In genomic region chr15:32657941-32658340, GRCh38 we compare ENCODE assay signal across 15 cellular contexts. TPM values are rescaled to one million over a fixed set of nuclear protein-coding genes. Genes with fewer than 3 reads are reported as not detected.
"Had no signal": no experiment of that assay in that cellular context is flagged by ENCODE, and none has a peak within 500 bp of the region (broad histone marks: within the 10 kb centered on the region; RNA-seq: fewer than 3 reads in every experiment).

No MANE protein-coding gene starts in this region.

- H3K4me3 Mint-ChIP-seq: activated naive CD4-positive, alpha-beta T cell treated with anti-CD3 and anti-CD28 coated beads, Interleukin-2, amount 10 ng/mL, durations not matched to agents 7 days and 5 days; WTC11 had no signal

- DNase-seq: activated T-cell treated with anti-CD3 and anti-CD28 coated beads for 4 hours; cortex of kidney; effector CD8-positive, alpha-beta T cell; hypothalamus; midbrain; right cardiac atrium; stimulated activated naive CD4-positive, alpha-beta T cell treated with Interleukin-2 at 50 U/mL for 16 hours; SW 1271 had no signal

- H3K9me3 Mint-ChIP-seq: activated CD4-positive, alpha-beta T cell treated with anti-CD3 and anti-CD28 coated beads, Interleukin-2, amount 10 ng/mL, durations not matched to agents 24 days and 14 days; activated naive CD4-positive, alpha-beta T cell treated with anti-CD3 and anti-CD28 coated beads, Interleukin-2, amount 10 ng/mL, durations not matched to agents 7 days and 5 days; activated T-helper 2 cell treated with anti-CD3 and anti-CD28 coated beads, Interferon-gamma antibody, Interleukin-2, Interleukin-4, amounts not matched to agents 10 μg/mL and 5 μg/mL and 100 μg/mL, durations not matched to agents 14 hours and 24 hours and 36 hours; WTC11 had no signal

- H3K27me3 Mint-ChIP-seq: activated CD4-positive, alpha-beta T cell treated with anti-CD3 and anti-CD28 coated beads, Interleukin-2, amount 10 ng/mL, durations not matched to agents 24 days and 14 days; activated naive CD4-positive, alpha-beta T cell treated with anti-CD3 and anti-CD28 coated beads, Interleukin-2, amount 10 ng/mL, durations not matched to agents 7 days and 5 days; progenitor cell of endocrine pancreas had no signal

- H3K27ac Mint-ChIP-seq: activated T-helper 2 cell treated with anti-CD3 and anti-CD28 coated beads, Interferon-gamma antibody, Interleukin-2, Interleukin-4, amounts not matched to agents 10 μg/mL and 5 μg/mL and 100 μg/mL, durations not matched to agents 14 hours and 24 hours and 36 hours; progenitor cell of endocrine pancreas; WTC11 had no signal

- H3K27me3 ChIP-seq: neutrophil had no signal

- ATAC-seq: right cardiac atrium, WTC11 had no signal

- H3K9me3 ChIP-seq: neutrophil had no signal

- H3K27ac ChIP-seq: neutrophil had no signal

RNA-seq across cellular contexts. Expression of gene GREM1, which starts 59.9 kb away (rescaled TPM):
- total RNA-seq: activated CD4-positive, alpha-beta T cell treated with anti-CD3 and anti-CD28 coated beads, Interleukin-2, amount 10 ng/mL, durations not matched to agents 24 days and 14 days; activated CD8-positive, alpha-beta memory T cell treated with anti-CD3 and anti-CD28 coated beads for 36 hours; activated T-helper 2 cell treated with anti-CD3 and anti-CD28 coated beads, Interferon-gamma antibody, Interleukin-2, Interleukin-4, amounts not matched to agents 10 μg/mL and 5 μg/mL and 100 μg/mL, durations not matched to agents 14 hours and 24 hours and 36 hours had no signal
